In genomic region chr6:14046476-14047068, GRCh38 we compare ENCODE assay signal across 9 cellular contexts.
DNase-seq lines count a peak whose midpoint lies in the region; ATAC-seq and TF ChIP-seq lines count a peak whose summit lies in the region.
"Had no signal": no experiment of that assay in that cellular context is flagged by ENCODE, and none has a peak within 500 bp of the region (broad histone marks: within the 10 kb centered on the region; RNA-seq: fewer than 3 reads in every experiment).

No MANE protein-coding gene starts in this region.

- no peaks in the 10 kb centered on the region for H3K79me2 ChIP-seq in OCI-LY1 (ENCODE audit: insufficient read depth, low read length)

- no peak overlapping the region for H3K9ac ChIP-seq in OCI-LY1 (ENCODE audit: low read length)
- H3K9ac ChIP-seq: BLaER1 had no signal

- no peaks in the 10 kb centered on the region for H3K27me3 ChIP-seq in OCI-LY1 (ENCODE audit: insufficient read depth, low read length)
- H3K27me3 ChIP-seq: BLaER1 had no signal

- no peak overlapping the region for H3K4me3 ChIP-seq in OCI-LY1 (ENCODE audit: low read depth, low read length, poor library complexity, severe bottlenecking)
- H3K4me3 ChIP-seq: BLaER1 had no signal

- no peaks in the 10 kb centered on the region for H3K36me3 ChIP-seq in OCI-LY1 (ENCODE audit: insufficient read depth, low read length)
- H3K36me3 ChIP-seq: BLaER1 had no signal

- no peaks in the 10 kb centered on the region for H3K9me2 ChIP-seq in OCI-LY1 (ENCODE audit: low read depth, low read length)

- no peaks in the 10 kb centered on the region for H3K4me1 ChIP-seq in OCI-LY1 (ENCODE audit: insufficient read depth, low read length, severe bottlenecking)

- no peak overlapping the region for H3K27ac ChIP-seq in OCI-LY1 (ENCODE audit: low read depth, low read length, poor library complexity, severe bottlenecking)
- H3K27ac ChIP-seq: BLaER1 had no signal

- no peaks in the 10 kb centered on the region for H3F3A ChIP-seq in OCI-LY1 (ENCODE audit: insufficient read depth, low read length)

- H2AFZ ChIP-seq in OCI-LY1 (ENCODE audit: low read length) = no peak overlapping the region

- ATAC-seq in HG02938 (IDR thresholded peaks at IDR 0.05; ENCODE audit: unreplicated experiment) (peak; percentile 62), GM18511 (IDR thresholded peaks at IDR 0.05; ENCODE audit: unreplicated experiment) (no peak)

- H3K9me3 ChIP-seq in OCI-LY1 (ENCODE audit: low read length) = no peaks in the 10 kb centered on the region
- H3K9me3 ChIP-seq: BLaER1 had no signal

- TF ChIP-seq CTCF in OCI-LY1 (IDR thresholded peaks at IDR 0.05; ENCODE audit: low read length) = peak; percentile 58; the same call in 1 of the 2 replicates

- H4K20me1 ChIP-seq in OCI-LY1 (ENCODE audit: insufficient read depth, low read length) = no peaks in the 10 kb centered on the region
- H4K20me1 ChIP-seq: BLaER1 had no signal

- H3K4me2 ChIP-seq in OCI-LY1 (ENCODE audit: low read length) = no peak overlapping the region
- H3K4me2 ChIP-seq: BLaER1 had no signal

- DNase-seq in NCI-H1092 treated with DMSO at 0.1 percent for 48 hours (lab: John Stamatoyannopoulos, UW) (peak; percentile 3), NCI-H1092 (lab: John Stamatoyannopoulos, UW) (no peak), hepatic stellate cell (ENCODE audit: low spot score) (peak; percentile 36)
- DNase-seq in activated naive CD4-positive, alpha-beta T cell treated with Interleukin-2 at 50 U/mL for 16 hours = peak; percentile 45
- peak; percentile 28 for DNase-seq in stimulated activated CD4-positive, alpha-beta T cell treated with anti-CD3 and anti-CD28 coated beads, Interleukin-2, amount 100 ng/mL, for 4 hours (ENCODE audit: low read depth)
